Comparison of ENCODE assay signal across 17 cellular contexts in genomic region chr9:126111556-126111955, GRCh38.
DNase-seq lines count a peak whose midpoint lies in the region; ATAC-seq, FAIRE-seq and TF ChIP-seq lines count a peak whose summit lies in the region.
"Had no signal": no experiment of that assay in that cellular context is flagged by ENCODE, and none has a peak within 500 bp of the region (broad histone marks: within the 10 kb centered on the region; RNA-seq: fewer than 3 reads in every experiment).

No MANE protein-coding gene starts in this region.

- no peaks in the 10 kb centered on the region for H3K9me2 ChIP-seq in Karpas-422 (replicated peaks; ENCODE audit: insufficient read depth, low read length)

- no peak overlapping the region for H3K27ac Mint-ChIP-seq in chondrocyte (ENCODE audit: unreplicated experiment)
- H3K27ac Mint-ChIP-seq: CD4-positive, alpha-beta T cell had no signal

- H3K9ac ChIP-seq in Karpas-422 (ENCODE audit: low read length), result no peak overlapping the region
- H3K9ac ChIP-seq: GM23248 had no signal

- H3K27ac ChIP-seq in upper lobe of right lung (no peak overlapping the region), Karpas-422 (ENCODE audit: low read length) (no peak overlapping the region)
- H3K27ac ChIP-seq: GM23248 had no signal

- H3K4me3 Mint-ChIP-seq in chondrocyte (ENCODE audit: unreplicated experiment), result no peak overlapping the region
- H3K4me3 Mint-ChIP-seq: CD4-positive, alpha-beta T cell had no signal

- FAIRE-seq in bronchial epithelial cell (lab: Jason Lieb, UNC), result peak; percentile 58
- FAIRE-seq: A204.1, D721Med, G401.6, GM12891 had no signal

- H4K20me1 ChIP-seq in Karpas-422 (ENCODE audit: insufficient read depth, low read depth, low read length), result no peaks in the 10 kb centered on the region

- no peaks in the 10 kb centered on the region for H3K36me3 Mint-ChIP-seq in chondrocyte (ENCODE audit: low read depth)

- no peak for TF ChIP-seq CTCF in bronchial epithelial cell (IDR thresholded peaks at IDR 0.05; ENCODE audit: insufficient read depth, low read length, severe bottlenecking)
- TF ChIP-seq CTCF in chondrocyte (IDR thresholded peaks at IDR 0.05), result no peak
- no peak for TF ChIP-seq CTCF in upper lobe of right lung (IDR thresholded peaks at IDR 0.05)

- no peak overlapping the region for H2AFZ ChIP-seq in Karpas-422 (ENCODE audit: low read length)
- H2AFZ ChIP-seq: GM23248 had no signal

- H3K27me3 Mint-ChIP-seq in chondrocyte (ENCODE audit: low read depth), result peaks cover 65% of the 10 kb centered on the region

- intact Hi-C loops in upper lobe of right lung (cut with DNase I), result no loop called here

- ATAC-seq in upper lobe of right lung (no peak), GM19023 (IDR thresholded peaks at IDR 0.05; ENCODE audit: unreplicated experiment) (no peak)

- no peak overlapping the region for H3K4me2 ChIP-seq in Karpas-422 (ENCODE audit: low read depth, low read length, poor library complexity, severe bottlenecking)

- no peaks in the 10 kb centered on the region for H3K4me1 Mint-ChIP-seq in chondrocyte (ENCODE audit: low read depth)

- H3K4me3 ChIP-seq in bronchial epithelial cell (ENCODE audit: low read depth, low read length) (no peak overlapping the region), upper lobe of right lung (no peak overlapping the region), Karpas-422 (ENCODE audit: low read length) (no peak overlapping the region)
- H3K4me3 ChIP-seq: GM23248, HAP-1 had no signal

- H3K27me3 ChIP-seq in bronchial epithelial cell (ENCODE audit: control insufficient read depth, insufficient read depth, low read length) (no peaks in the 10 kb centered on the region), upper lobe of right lung (peaks cover 6% of the 10 kb centered on the region), Karpas-422 (ENCODE audit: low read length) (no peaks in the 10 kb centered on the region)
- H3K27me3 ChIP-seq: BE2C had no signal

- no peaks in the 10 kb centered on the region for H3K79me2 ChIP-seq in Karpas-422 (ENCODE audit: low read length)

- DNase-seq in bronchial epithelial cell (ENCODE audit: low read depth) (no peak), chondrocyte (ENCODE audit: low spot score) (peak; percentile 25), mesenteric fat pad (ENCODE audit: low spot score) (peak; percentile 51), upper lobe of right lung (peak; percentile 25), Karpas-422 (no peak)
- DNase-seq: ACHN; BE2C; C1 segment of cervical spinal cord; CD4-positive, alpha-beta T cell; GM23248 had no signal

- H3K36me3 ChIP-seq in bronchial epithelial cell (ENCODE audit: control insufficient read depth, insufficient read depth, low read length), result no peaks in the 10 kb centered on the region
- H3K36me3 ChIP-seq in upper lobe of right lung, result no peaks in the 10 kb centered on the region
- no peaks in the 10 kb centered on the region for H3K36me3 ChIP-seq in Karpas-422 (ENCODE audit: insufficient read depth, low read length)
- H3K36me3 ChIP-seq: BE2C, HAP-1 had no signal

- H3K9me3 ChIP-seq in upper lobe of right lung (no peaks in the 10 kb centered on the region), Karpas-422 (ENCODE audit: low read length) (no peaks in the 10 kb centered on the region)
- H3K9me3 ChIP-seq: BE2C, Caco-2, HAP-1 had no signal

- H3K9me3 Mint-ChIP-seq in chondrocyte (ENCODE audit: low read depth), result peaks cover 4% of the 10 kb centered on the region

- H3K4me1 ChIP-seq in upper lobe of right lung (no peaks in the 10 kb centered on the region), Karpas-422 (ENCODE audit: low read length) (no peaks in the 10 kb centered on the region)
- H3K4me1 ChIP-seq: BE2C, Caco-2, HAP-1 had no signal

Comparison
In these comparisons a context has a peak if more than half of its experiments do, and no peak if none do; other contexts are left out.
1. DNase-seq: peak in chondrocyte (single experiment), mesenteric fat pad (single experiment) and upper lobe of right lung (single experiment); none in bronchial epithelial cell (single experiment) and Karpas-422 (single experiment).